ENCODE assay signal across 1 cellular context in genomic region chr5:119453045-119453383, GRCh38.
TF ChIP-seq lines count a peak whose summit lies in the region.

No MANE protein-coding gene starts in this region.

TF ChIP-seq in GM23338, 12 proteins besides CTCF, POLR2A, EP300 and RAD21 (continued from another document):
- no peak for TF ChIP-seq ZNF462 (CRISPR knock-in tag; IDR thresholded peaks at IDR 0.05)
- TF ChIP-seq REST (IDR thresholded peaks at IDR 0.05; ENCODE audit: unreplicated experiment): no peak
- TF ChIP-seq EZH2phosphoT487 (IDR thresholded peaks at IDR 0.05; ENCODE audit: unreplicated experiment): no peak
- no peak for TF ChIP-seq POLR2AphosphoS5 (IDR thresholded peaks at IDR 0.05; ENCODE audit: low read depth)
